ENCODE assay signal across 17 cellular contexts in genomic region chr3:12903881-12904280, GRCh38.
DNase-seq lines count a peak whose midpoint lies in the region; ATAC-seq, FAIRE-seq and TF ChIP-seq lines count a peak whose summit lies in the region.
"Had no signal": no experiment of that assay in that cellular context is flagged by ENCODE, and none has a peak within 500 bp of the region (broad histone marks: within the 10 kb centered on the region; RNA-seq: fewer than 3 reads in every experiment).

No MANE protein-coding gene starts in this region.

- POLR2A ChIA-PET in K562 (lab: Yijun Ruan, JAX), result interaction anchor here (0.6 kb wide), 2 partner anchors 154 to 261 kb away, joined by 3 to 4 read pairs; no protein-coding TSS in a partner anchor

- no peaks in the 10 kb centered on the region for H3K9me3 ChIP-seq in right cardiac atrium (ENCODE audit: control insufficient read depth, low read length)
- no peaks in the 10 kb centered on the region for H3K9me3 ChIP-seq in K562 (replicated peaks; ENCODE audit: control insufficient read depth, insufficient read depth, low read depth, low read length)
- H3K9me3 ChIP-seq: HAP-1 had no signal

- peak; percentile 12 to 45 (median 39) for DNase-seq in right cardiac atrium
- no peak for DNase-seq in left cardiac atrium
- no peak for DNase-seq in K562 (ENCODE audit: extremely low read depth in 1 of 4, low spot score in 3 of 4)
- DNase-seq in naive B cell, result no peak
- DNase-seq in progenitor cell of endocrine pancreas (ENCODE audit: low spot score, unreplicated experiment), result no peak
- no peak for DNase-seq in 8988T
- DNase-seq: CD4-positive, CD25-positive, alpha-beta regulatory T cell; COR-L47; NCI-H1694 treated with DMSO at 0.1 percent for 48 hours; NCI-H510A; NCI-H748 treated with DMSO at 0.1 percent for 48 hours; NK-92 treated with Interleukin-12 subunit alpha and Interleukin-12 subunit beta, amount 100 ng/mL, for 24 hours; SHP77 treated with DMSO at 0.1 percent for 48 hours had no signal

- 0 out of 4 replicates have a peak overlapping the region, but pooled peaks of 1 of the 2 experiments have one; percentile 37 for H3K9ac ChIP-seq in K562 (ENCODE audit: insufficient read depth in 1 of 2, low read depth in 2 of 2, low read length in 2 of 2)

- TF ChIP-seq POLR2A in K562 (conservative IDR thresholded peaks at IDR 0.05), result no peak

- no peak overlapping the region for H3K4me2 ChIP-seq in K562 (ENCODE audit: insufficient read depth, low read length)

- CTCF ChIA-PET in K562 (lab: Yijun Ruan, JAX; ENCODE audit: low intra/inter-chr PET ratio), result no interaction called here

- peaks cover 0 to 22% of the 10 kb centered on the region in 2 donors for H3K36me3 Mint-ChIP-seq in naive B cell
- peaks cover 15% of the 10 kb centered on the region for H3K36me3 Mint-ChIP-seq in progenitor cell of endocrine pancreas (ENCODE audit: insufficient read depth)

- no peak for FAIRE-seq in K562 (lab: Jason Lieb, UNC)
- FAIRE-seq: G401.6 had no signal

- BruUV-seq in K562 (replicated peaks; lab: Mats Ljungman, UMichigan), result no TSS peak

- TF ChIP-seq EP300 in K562 (IDR thresholded peaks at IDR 0.05; ENCODE audit: low read length), result no peak

- in situ Hi-C loops in K562 (cut with MboI), result no loop called here

- H3K9me1 ChIP-seq in K562 (ENCODE audit: control insufficient read depth, insufficient read depth, low read length), result no peaks in the 10 kb centered on the region

- H3K4me1 ChIP-seq in right cardiac atrium (ENCODE audit: control insufficient read depth, insufficient read depth, low read length) (no peaks in the 10 kb centered on the region), K562 (replicated peaks in 1 of 2; ENCODE audit: control insufficient read depth in 2 of 2, insufficient read depth in 2 of 2, low read length in 2 of 2) (peaks cover 0 to 41% of the 10 kb centered on the region in 2 experiments; a peak in 3 of 5 replicates)
- H3K4me1 ChIP-seq: HAP-1 had no signal

- H3K27me3 Mint-ChIP-seq in naive B cell (no peaks in the 10 kb centered on the region), progenitor cell of endocrine pancreas (no peaks in the 10 kb centered on the region)
- H3K27me3 Mint-ChIP-seq: CD4-positive, CD25-positive, alpha-beta regulatory T cell had no signal

- intact Hi-C loops in right cardiac atrium (cut with DNase I), result no loop called here
- intact Hi-C loops in left cardiac atrium (cut with DNase I), result no loop called here
- intact Hi-C loops in K562 (cut with micrococcal nuclease), result no loop called here

- no peak overlapping the region for H3K4me3 ChIP-seq in right cardiac atrium (ENCODE audit: low read length)
- no peak overlapping the region for H3K4me3 ChIP-seq in K562
- H3K4me3 ChIP-seq: HAP-1 had no signal

- H3K27ac Mint-ChIP-seq in naive B cell (peak overlapping the region in 4 of 6 donors; percentile 70 to 95 (median 83)), progenitor cell of endocrine pancreas (no peak overlapping the region)

- H3K9me3 Mint-ChIP-seq in naive B cell (peaks cover 0 to 3% (median 0%) of the 10 kb centered on the region in 7 donors), progenitor cell of endocrine pancreas (ENCODE audit: low read depth) (no peaks in the 10 kb centered on the region)
- H3K9me3 Mint-ChIP-seq: CD4-positive, CD25-positive, alpha-beta regulatory T cell had no signal

- peaks cover 31 to 41% (median 35%) of the 10 kb centered on the region in 3 donors for H3K4me1 Mint-ChIP-seq in naive B cell
- no peaks in the 10 kb centered on the region for H3K4me1 Mint-ChIP-seq in progenitor cell of endocrine pancreas (ENCODE audit: low read depth)
- H3K4me1 Mint-ChIP-seq: CD4-positive, CD25-positive, alpha-beta regulatory T cell had no signal

- H3K4me3 Mint-ChIP-seq in naive B cell (peak overlapping the region in 6 of 8 donors; percentile 12 to 81 (median 64)), progenitor cell of endocrine pancreas (ENCODE audit: low read depth) (no peak overlapping the region)
- H3K4me3 Mint-ChIP-seq: CD4-positive, CD25-positive, alpha-beta regulatory T cell had no signal

- no peak overlapping the region for H2AFZ ChIP-seq in K562 (ENCODE audit: low read depth, low read length)

- H3K36me3 ChIP-seq in K562 (ENCODE audit: control insufficient read depth, insufficient read depth, low read length), result peaks cover 83% of the 10 kb centered on the region; the same call in 2 of the 3 replicates

- no peak for TF ChIP-seq RAD21 in K562 (CRISPR knock-in tag; conservative IDR thresholded peaks at IDR 0.05 in 1 of 2, IDR thresholded peaks at IDR 0.05 in 1 of 2)

- H3K27ac ChIP-seq in right cardiac atrium (ENCODE audit: low read length), result no peak overlapping the region
- no peak overlapping the region for H3K27ac ChIP-seq in K562 (ENCODE audit: extremely low read depth, low read depth, low read length)

- H3K27me3 ChIP-seq in right cardiac atrium (ENCODE audit: control insufficient read depth, insufficient read depth) (no peaks in the 10 kb centered on the region), K562 (ENCODE audit: control insufficient read depth in 2 of 2, insufficient read depth in 2 of 2, low read length in 2 of 2) (no peaks in the 10 kb centered on the region)

- ATAC-seq in right cardiac atrium (no peak), left cardiac atrium (no peak), K562 (no peak), naive B cell (ENCODE audit: low read depth in 2 of 2) (no peak), HG03097 (IDR thresholded peaks at IDR 0.05; ENCODE audit: low FRiP score, unreplicated experiment) (no peak)
- ATAC-seq: SK-N-SH treated with all-trans-retinoic acid at 6 μM for 48 hours had no signal

- 90% methylated on average over 7 of the region's 7 CpGs for WGBS in right cardiac atrium
- WGBS in K562 (ENCODE audit: insufficient coverage, low coverage, missing lambda C conversion rate), result 94% methylated on average over 7 of the region's 7 CpGs

- no peaks in the 10 kb centered on the region; the same call in 1 of the 2 replicates for H4K20me1 ChIP-seq in K562 (replicated peaks; ENCODE audit: control insufficient read depth, insufficient read depth, low read length)

- H3K79me2 ChIP-seq in K562 (ENCODE audit: control insufficient read depth, insufficient read depth, low read length), result no peaks in the 10 kb centered on the region

- TF ChIP-seq CTCF in K562 (IDR thresholded peaks at IDR 0.05 in 2 of 3, conservative IDR thresholded peaks at IDR 0.05 in 1 of 3; ENCODE audit: insufficient read depth in 2 of 3, low read depth in 1 of 3, low read length in 3 of 3) (no peak), progenitor cell of endocrine pancreas (IDR thresholded peaks at IDR 0.05; ENCODE audit: unreplicated experiment) (no peak)

TF ChIP-seq in K562, 482 proteins besides CTCF, POLR2A, EP300 and RAD21:
- no peak for TF ChIP-seq MXI1 (IDR thresholded peaks at IDR 0.05; ENCODE audit: low read depth, low read length)
- 0 out of 2 replicates have a peak, but pooled peaks have one; percentile 11 for TF ChIP-seq POLR2G (IDR thresholded peaks at IDR 0.05; ENCODE audit: low read depth, low read length)
- TF ChIP-seq TEAD1 (CRISPR knock-in tag; IDR thresholded peaks at IDR 0.05), result no peak

Comparison
In these comparisons a context has a peak if more than half of its experiments do, and no peak if none do; other contexts are left out.
1. DNase-seq: peak in right cardiac atrium (3 of 3); none in left cardiac atrium (single experiment), K562 (0 of 4), naive B cell (single experiment), progenitor cell of endocrine pancreas (single experiment) and 8988T (single experiment).